ENCODE assay signal across 1 cellular context in the genomic region with DNA sequence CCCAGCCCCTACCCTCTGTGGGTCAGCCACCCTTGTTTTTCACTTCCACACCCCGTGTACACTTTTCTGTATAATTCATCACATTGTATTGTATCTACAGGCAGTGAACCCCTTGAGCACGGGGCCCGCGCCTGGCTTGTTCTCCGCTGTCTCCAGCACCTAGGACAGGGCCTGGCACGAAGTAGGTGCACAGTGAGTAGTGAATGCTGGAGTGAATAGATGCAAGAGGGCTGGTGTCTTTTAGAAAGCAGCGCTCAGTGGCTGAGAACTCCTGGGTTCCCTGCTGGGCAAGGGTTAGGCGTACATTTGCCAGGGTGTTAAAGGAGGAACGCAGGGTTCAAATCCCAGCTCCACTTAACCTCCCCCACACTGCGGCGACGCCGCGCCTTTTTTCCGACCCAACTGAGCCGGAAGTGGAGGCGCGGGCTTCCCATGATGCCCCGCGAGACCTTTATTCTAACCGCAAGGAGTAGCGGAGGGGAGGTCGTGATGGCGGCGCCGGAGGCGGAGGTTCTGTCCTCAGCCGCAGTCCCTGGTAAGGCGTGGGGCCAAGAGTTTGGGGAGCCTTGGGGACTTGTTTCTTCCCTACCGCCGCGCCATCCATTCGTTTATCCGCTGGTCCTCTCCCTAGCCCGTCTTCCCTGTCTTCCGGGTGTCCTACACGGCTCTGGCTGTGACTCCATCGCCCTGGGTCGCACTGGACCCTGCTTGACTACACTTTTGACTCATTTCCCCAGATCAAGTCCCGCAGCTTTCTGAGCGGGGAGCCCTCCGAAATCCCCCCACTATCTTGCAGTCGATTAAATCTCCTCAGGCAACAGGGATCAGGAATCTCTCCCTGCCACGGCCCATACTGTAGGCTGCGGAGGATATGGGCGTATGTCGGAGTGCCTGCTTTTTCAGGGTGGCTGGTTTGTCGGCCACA.
TF ChIP-seq lines count a peak whose summit lies in the region.

A gene with protein sequence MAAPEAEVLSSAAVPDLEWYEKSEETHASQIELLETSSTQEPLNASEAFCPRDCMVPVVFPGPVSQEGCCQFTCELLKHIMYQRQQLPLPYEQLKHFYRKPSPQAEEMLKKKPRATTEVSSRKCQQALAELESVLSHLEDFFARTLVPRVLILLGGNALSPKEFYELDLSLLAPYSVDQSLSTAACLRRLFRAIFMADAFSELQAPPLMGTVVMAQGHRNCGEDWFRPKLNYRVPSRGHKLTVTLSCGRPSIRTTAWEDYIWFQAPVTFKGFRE (plus strand): TSS at position 454 of the 925 bp plus-strand sequence. CDS start 36 bp downstream, at position 490.

TF ChIP-seq in GM12878, 131 proteins besides CTCF, POLR2A, EP300 and RAD21 (continued from another document and continues in another):
- TF ChIP-seq, protein P1, sequence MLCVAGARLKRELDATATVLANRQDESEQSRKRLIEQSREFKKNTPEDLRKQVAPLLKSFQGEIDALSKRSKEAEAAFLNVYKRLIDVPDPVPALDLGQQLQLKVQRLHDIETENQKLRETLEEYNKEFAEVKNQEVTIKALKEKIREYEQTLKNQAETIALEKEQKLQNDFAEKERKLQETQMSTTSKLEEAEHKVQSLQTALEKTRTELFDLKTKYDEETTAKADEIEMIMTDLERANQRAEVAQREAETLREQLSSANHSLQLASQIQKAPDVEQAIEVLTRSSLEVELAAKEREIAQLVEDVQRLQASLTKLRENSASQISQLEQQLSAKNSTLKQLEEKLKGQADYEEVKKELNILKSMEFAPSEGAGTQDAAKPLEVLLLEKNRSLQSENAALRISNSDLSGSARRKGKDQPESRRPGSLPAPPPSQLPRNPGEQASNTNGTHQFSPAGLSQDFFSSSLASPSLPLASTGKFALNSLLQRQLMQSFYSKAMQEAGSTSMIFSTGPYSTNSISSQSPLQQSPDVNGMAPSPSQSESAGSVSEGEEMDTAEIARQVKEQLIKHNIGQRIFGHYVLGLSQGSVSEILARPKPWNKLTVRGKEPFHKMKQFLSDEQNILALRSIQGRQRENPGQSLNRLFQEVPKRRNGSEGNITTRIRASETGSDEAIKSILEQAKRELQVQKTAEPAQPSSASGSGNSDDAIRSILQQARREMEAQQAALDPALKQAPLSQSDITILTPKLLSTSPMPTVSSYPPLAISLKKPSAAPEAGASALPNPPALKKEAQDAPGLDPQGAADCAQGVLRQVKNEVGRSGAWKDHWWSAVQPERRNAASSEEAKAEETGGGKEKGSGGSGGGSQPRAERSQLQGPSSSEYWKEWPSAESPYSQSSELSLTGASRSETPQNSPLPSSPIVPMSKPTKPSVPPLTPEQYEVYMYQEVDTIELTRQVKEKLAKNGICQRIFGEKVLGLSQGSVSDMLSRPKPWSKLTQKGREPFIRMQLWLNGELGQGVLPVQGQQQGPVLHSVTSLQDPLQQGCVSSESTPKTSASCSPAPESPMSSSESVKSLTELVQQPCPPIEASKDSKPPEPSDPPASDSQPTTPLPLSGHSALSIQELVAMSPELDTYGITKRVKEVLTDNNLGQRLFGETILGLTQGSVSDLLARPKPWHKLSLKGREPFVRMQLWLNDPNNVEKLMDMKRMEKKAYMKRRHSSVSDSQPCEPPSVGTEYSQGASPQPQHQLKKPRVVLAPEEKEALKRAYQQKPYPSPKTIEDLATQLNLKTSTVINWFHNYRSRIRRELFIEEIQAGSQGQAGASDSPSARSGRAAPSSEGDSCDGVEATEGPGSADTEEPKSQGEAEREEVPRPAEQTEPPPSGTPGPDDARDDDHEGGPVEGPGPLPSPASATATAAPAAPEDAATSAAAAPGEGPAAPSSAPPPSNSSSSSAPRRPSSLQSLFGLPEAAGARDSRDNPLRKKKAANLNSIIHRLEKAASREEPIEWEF (IDR thresholded peaks at IDR 0.05; ENCODE audit: insufficient replicate concordance, low read depth, low read length), result no peak
- no peak for TF ChIP-seq NFIC (IDR thresholded peaks at IDR 0.05; ENCODE audit: low read depth, low read length)
- TF ChIP-seq RAD51 (IDR thresholded peaks at IDR 0.05), result no peak
- no peak for TF ChIP-seq ZNF24 (IDR thresholded peaks at IDR 0.05)
- no peak for TF ChIP-seq ZBTB11 (CRISPR knock-in tag; IDR thresholded peaks at IDR 0.05)
- peak; percentile 87 for TF ChIP-seq DPF2 (IDR thresholded peaks at IDR 0.05)
- TF ChIP-seq BACH1 (IDR thresholded peaks at IDR 0.05; ENCODE audit: borderline replicate concordance), result no peak; the same call in 1 of the 2 replicates
- no peak for TF ChIP-seq ATF2 (IDR thresholded peaks at IDR 0.05; ENCODE audit: low read length)
- peak; percentile 87 for TF ChIP-seq ELK1 (IDR thresholded peaks at IDR 0.05; ENCODE audit: low read depth, low read length)
- no peak for TF ChIP-seq FOXK2 (IDR thresholded peaks at IDR 0.05)
- peak; percentile 36 for TF ChIP-seq ATF7 (IDR thresholded peaks at IDR 0.05; ENCODE audit: low read depth)
- TF ChIP-seq, protein P2, sequence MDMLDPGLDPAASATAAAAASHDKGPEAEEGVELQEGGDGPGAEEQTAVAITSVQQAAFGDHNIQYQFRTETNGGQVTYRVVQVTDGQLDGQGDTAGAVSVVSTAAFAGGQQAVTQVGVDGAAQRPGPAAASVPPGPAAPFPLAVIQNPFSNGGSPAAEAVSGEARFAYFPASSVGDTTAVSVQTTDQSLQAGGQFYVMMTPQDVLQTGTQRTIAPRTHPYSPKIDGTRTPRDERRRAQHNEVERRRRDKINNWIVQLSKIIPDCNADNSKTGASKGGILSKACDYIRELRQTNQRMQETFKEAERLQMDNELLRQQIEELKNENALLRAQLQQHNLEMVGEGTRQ (IDR thresholded peaks at IDR 0.05; ENCODE audit: borderline replicate concordance, low read depth, low read length), result no peak
- TF ChIP-seq STAT1 (conservative IDR thresholded peaks at IDR 0.05), result 0 out of 2 replicates have a peak, but pooled peaks have one; percentile 39
- TF ChIP-seq ETV6 (conservative IDR thresholded peaks at IDR 0.05 in 1 of 2, IDR thresholded peaks at IDR 0.05 in 1 of 2; ENCODE audit: borderline replicate concordance in 1 of 2, low read depth in 1 of 2), result no peak
- TF ChIP-seq SIX5 (IDR thresholded peaks at IDR 0.05; ENCODE audit: low read depth, low read length, severe bottlenecking), result no peak
- TF ChIP-seq CEBPB (IDR thresholded peaks at IDR 0.05; ENCODE audit: borderline replicate concordance in 1 of 2, low read depth in 2 of 2, low read length in 2 of 2), result no peak
- TF ChIP-seq ZBTB33 (IDR thresholded peaks at IDR 0.05), result 0 out of 2 replicates have a peak, but pooled peaks have one; percentile 21
- no peak for TF ChIP-seq STAT3 (IDR thresholded peaks at IDR 0.05; ENCODE audit: low read depth, low read length)
- no peak for TF ChIP-seq E2F4 (IDR thresholded peaks at IDR 0.05; ENCODE audit: low read depth, low read length)
- TF ChIP-seq, protein P3, sequence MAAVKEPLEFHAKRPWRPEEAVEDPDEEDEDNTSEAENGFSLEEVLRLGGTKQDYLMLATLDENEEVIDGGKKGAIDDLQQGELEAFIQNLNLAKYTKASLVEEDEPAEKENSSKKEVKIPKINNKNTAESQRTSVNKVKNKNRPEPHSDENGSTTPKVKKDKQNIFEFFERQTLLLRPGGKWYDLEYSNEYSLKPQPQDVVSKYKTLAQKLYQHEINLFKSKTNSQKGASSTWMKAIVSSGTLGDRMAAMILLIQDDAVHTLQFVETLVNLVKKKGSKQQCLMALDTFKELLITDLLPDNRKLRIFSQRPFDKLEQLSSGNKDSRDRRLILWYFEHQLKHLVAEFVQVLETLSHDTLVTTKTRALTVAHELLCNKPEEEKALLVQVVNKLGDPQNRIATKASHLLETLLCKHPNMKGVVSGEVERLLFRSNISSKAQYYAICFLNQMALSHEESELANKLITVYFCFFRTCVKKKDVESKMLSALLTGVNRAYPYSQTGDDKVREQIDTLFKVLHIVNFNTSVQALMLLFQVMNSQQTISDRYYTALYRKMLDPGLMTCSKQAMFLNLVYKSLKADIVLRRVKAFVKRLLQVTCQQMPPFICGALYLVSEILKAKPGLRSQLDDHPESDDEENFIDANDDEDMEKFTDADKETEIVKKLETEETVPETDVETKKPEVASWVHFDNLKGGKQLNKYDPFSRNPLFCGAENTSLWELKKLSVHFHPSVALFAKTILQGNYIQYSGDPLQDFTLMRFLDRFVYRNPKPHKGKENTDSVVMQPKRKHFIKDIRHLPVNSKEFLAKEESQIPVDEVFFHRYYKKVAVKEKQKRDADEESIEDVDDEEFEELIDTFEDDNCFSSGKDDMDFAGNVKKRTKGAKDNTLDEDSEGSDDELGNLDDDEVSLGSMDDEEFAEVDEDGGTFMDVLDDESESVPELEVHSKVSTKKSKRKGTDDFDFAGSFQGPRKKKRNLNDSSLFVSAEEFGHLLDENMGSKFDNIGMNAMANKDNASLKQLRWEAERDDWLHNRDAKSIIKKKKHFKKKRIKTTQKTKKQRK (IDR thresholded peaks at IDR 0.05; ENCODE audit: low read depth, low read length), result no peak
- peak; percentile 58; the same call in 1 of the 2 replicates for TF ChIP-seq CHD2 (IDR thresholded peaks at IDR 0.05; ENCODE audit: borderline replicate concordance, low read depth, low read length)
- no peak for TF ChIP-seq HDAC2 (IDR thresholded peaks at IDR 0.05)
- no peak for TF ChIP-seq CBX5 (IDR thresholded peaks at IDR 0.05; ENCODE audit: low read depth)
- TF ChIP-seq SMARCA5 (IDR thresholded peaks at IDR 0.05), result peak; percentile 83; the same call in 1 of the 2 replicates
- no peak for TF ChIP-seq SUZ12 (IDR thresholded peaks at IDR 0.05; ENCODE audit: unreplicated experiment)
- no peak for TF ChIP-seq HCFC1 (IDR thresholded peaks at IDR 0.05; ENCODE audit: low read length)
- TF ChIP-seq ASH2L (IDR thresholded peaks at IDR 0.05; ENCODE audit: borderline replicate concordance, low read depth), result no peak
- TF ChIP-seq ZNF207 (IDR thresholded peaks at IDR 0.05; ENCODE audit: borderline replicate concordance), result no peak
- TF ChIP-seq BRCA1 (IDR thresholded peaks at IDR 0.05; ENCODE audit: low read depth, low read length), result no peak
- TF ChIP-seq KDM1A (IDR thresholded peaks at IDR 0.05; ENCODE audit: borderline replicate concordance), result no peak
- TF ChIP-seq TCF12 (IDR thresholded peaks at IDR 0.05; ENCODE audit: low read depth, low read length), result peak; percentile 52; the same call in 1 of the 2 replicates
